In genomic region chr3:9314796-9315195, GRCh38 we compare ENCODE assay signal across 19 cellular contexts. TPM values are rescaled to one million over a fixed set of nuclear protein-coding genes. Genes with fewer than 3 reads are reported as not detected.
DNase-seq lines count a peak whose midpoint lies in the region; ATAC-seq and TF ChIP-seq lines count a peak whose summit lies in the region.
"Had no signal": no experiment of that assay in that cellular context is flagged by ENCODE, and none has a peak within 500 bp of the region (broad histone marks: within the 10 kb centered on the region; RNA-seq: fewer than 3 reads in every experiment).

No MANE protein-coding gene starts in this region.

- no peak overlapping the region for H2BK5ac ChIP-seq in trophoblast cell (ENCODE audit: low read depth, low read length, poor library complexity)

- H3K14ac ChIP-seq in trophoblast cell (ENCODE audit: low read length), result no peak overlapping the region

- H3K79me2 ChIP-seq in SK-N-SH (ENCODE audit: insufficient read depth) (no peaks in the 10 kb centered on the region), trophoblast cell (ENCODE audit: control insufficient read depth, insufficient read depth, low read length, poor library complexity) (no peaks in the 10 kb centered on the region)

- ATAC-seq in SK-N-SH treated with all-trans-retinoic acid at 6 μM for 48 hours (no peak; the same call in 2 of the 3 replicates), GM21515 (IDR thresholded peaks at IDR 0.05; ENCODE audit: unreplicated experiment) (no peak), HG03045 (IDR thresholded peaks at IDR 0.05; ENCODE audit: unreplicated experiment) (no peak)

- no peaks in the 10 kb centered on the region for H3K36me3 ChIP-seq in SK-N-SH (replicated peaks in 1 of 2; ENCODE audit: control insufficient read depth in 1 of 2, insufficient read depth in 2 of 2, low read length in 1 of 2)
- H3K36me3 ChIP-seq in trophoblast cell (ENCODE audit: control insufficient read depth in 1 of 2, insufficient read depth in 2 of 2, low read length in 2 of 2), result no peaks in the 10 kb centered on the region

- H3K79me1 ChIP-seq in trophoblast cell (ENCODE audit: low read length), result peaks cover 4% of the 10 kb centered on the region

- no peak overlapping the region for H2AFZ ChIP-seq in SK-N-SH (ENCODE audit: low read depth)
- H2AFZ ChIP-seq in trophoblast cell (ENCODE audit: insufficient read depth, low read length, poor library complexity), result no peak overlapping the region

- no peak overlapping the region for H3K27ac Mint-ChIP-seq in activated naive CD4-positive, alpha-beta T cell treated with anti-CD3 and anti-CD28 coated beads for 36 hours
- H3K27ac Mint-ChIP-seq: T-helper 1 cell treated with Interleukin-12 subunit alpha and Interleukin-12 subunit beta and Interleukin-4 antibody, amounts not matched to agents 30 μg/mL and 1 μg/mL, for 36 hours had no signal

- peaks cover 0 to 10% of the 10 kb centered on the region in 2 experiments; a peak in 1 of 4 replicates for H3K4me1 ChIP-seq in SK-N-SH (ENCODE audit: control insufficient read depth in 1 of 2, insufficient read depth in 2 of 2, low read depth in 1 of 2, low read length in 1 of 2)
- peaks cover 7 to 12% of the 10 kb centered on the region in 2 experiments for H3K4me1 ChIP-seq in trophoblast cell (ENCODE audit: control insufficient read depth in 1 of 2, insufficient read depth in 2 of 2, low read length in 2 of 2)

- CTCF ChIA-PET in SK-N-SH (lab: Yijun Ruan, JAX), result interaction anchor here (2.9 to 4.9 kb wide), 2 partner anchors 12 to 327 kb away, joined by 10 to 29 read pairs; no protein-coding TSS in a partner anchor
- CTCF ChIA-PET in activated naive CD4-positive, alpha-beta T cell treated with anti-CD3 and anti-CD28 coated beads for 36 hours (lab: Charles Lee), result no interaction called here

- no peaks in the 10 kb centered on the region for H3K9me3 Mint-ChIP-seq in activated naive CD4-positive, alpha-beta T cell treated with anti-CD3 and anti-CD28 coated beads for 36 hours
- H3K9me3 Mint-ChIP-seq: T-helper 1 cell treated with Interleukin-12 subunit alpha and Interleukin-12 subunit beta and Interleukin-4 antibody, amounts not matched to agents 30 μg/mL and 1 μg/mL, for 36 hours had no signal

- H3K4me1 Mint-ChIP-seq in activated naive CD4-positive, alpha-beta T cell treated with anti-CD3 and anti-CD28 coated beads for 36 hours (ENCODE audit: low read depth), result no peaks in the 10 kb centered on the region

- POLR2A ChIA-PET in SK-N-SH (lab: Yijun Ruan, JAX), result interaction anchor here (0.7 kb wide), 1 partner anchor 81 kb away, joined by 3 read pairs; no protein-coding TSS in a partner anchor

- no peaks in the 10 kb centered on the region for H4K20me1 ChIP-seq in SK-N-SH (ENCODE audit: insufficient read depth)

- TF ChIP-seq CTCF in SK-N-SH (IDR thresholded peaks at IDR 0.05) (no peak), epithelial cell of esophagus (IDR thresholded peaks at IDR 0.05; ENCODE audit: insufficient read depth, low read depth, low read length, missing control alignments) (no peak)

- H3K27me3 ChIP-seq in SK-N-SH (ENCODE audit: insufficient read depth) (no peaks in the 10 kb centered on the region), trophoblast cell (ENCODE audit: insufficient read depth, low read length) (no peaks in the 10 kb centered on the region)

- H3K4me3 Mint-ChIP-seq in activated naive CD4-positive, alpha-beta T cell treated with anti-CD3 and anti-CD28 coated beads for 36 hours, result no peak overlapping the region
- H3K4me3 Mint-ChIP-seq: T-helper 1 cell treated with Interleukin-12 subunit alpha and Interleukin-12 subunit beta and Interleukin-4 antibody, amounts not matched to agents 30 μg/mL and 1 μg/mL, for 36 hours had no signal

- H3K9me2 ChIP-seq in SK-N-SH, result no peaks in the 10 kb centered on the region

- no peak overlapping the region for H2BK120ac ChIP-seq in trophoblast cell (ENCODE audit: insufficient read depth, low read length, poor library complexity)

- peak overlapping the region; percentile 51 for H2BK12ac ChIP-seq in trophoblast cell (ENCODE audit: low read length)

- peak in 1 of 2 experiments; percentile 52; a peak in 2 of 4 replicates for TF ChIP-seq EP300 in SK-N-SH (IDR thresholded peaks at IDR 0.05; ENCODE audit: borderline replicate concordance in 1 of 2, low read depth in 1 of 2, low read length in 1 of 2)

- no peak overlapping the region for H3K9ac ChIP-seq in SK-N-SH
- H3K9ac ChIP-seq in trophoblast cell (ENCODE audit: low read length), result no peak overlapping the region

- no peak overlapping the region for H3K4me2 ChIP-seq in SK-N-SH
- no peak overlapping the region for H3K4me2 ChIP-seq in trophoblast cell (ENCODE audit: low read length)

- no peak overlapping the region for H3K18ac ChIP-seq in trophoblast cell (ENCODE audit: low read length)

- no peaks in the 10 kb centered on the region for H3K27me3 Mint-ChIP-seq in activated naive CD4-positive, alpha-beta T cell treated with anti-CD3 and anti-CD28 coated beads for 36 hours (ENCODE audit: low read depth)

- intact Hi-C loops in activated naive CD4-positive, alpha-beta T cell treated with anti-CD3 and anti-CD28 coated beads for 36 hours (cut with micrococcal nuclease), result no loop called here

- no peak overlapping the region for H2AK5ac ChIP-seq in trophoblast cell (ENCODE audit: low read length)

- H3K23ac ChIP-seq in trophoblast cell (ENCODE audit: low read length), result no peak overlapping the region

- no peaks in the 10 kb centered on the region for H3F3A ChIP-seq in SK-N-SH (replicated peaks; ENCODE audit: insufficient read depth)

- 46% methylated on average over 2 of the region's 2 CpGs for WGBS in SK-N-SH (ENCODE audit: low lambda C conversion rate)
- no CpG with 5 or more reads among the region's 2 CpGs for WGBS in trophoblast cell (ENCODE audit: extremely low coverage, insufficient coverage, insufficient read length)

- H4K8ac ChIP-seq in trophoblast cell (ENCODE audit: low read depth, low read length), result no peak overlapping the region

- no peaks in the 10 kb centered on the region for H3K9me3 ChIP-seq in SK-N-SH
- no peaks in the 10 kb centered on the region for H3K9me3 ChIP-seq in trophoblast cell (ENCODE audit: insufficient read depth, low read depth, low read length)

- TF ChIP-seq RAD21 in SK-N-SH (IDR thresholded peaks at IDR 0.05; ENCODE audit: low read length), result no peak

- peak overlapping the region in 1 of 2 experiments; percentile 1; a peak in 1 of 4 replicates for H3K27ac ChIP-seq in SK-N-SH (ENCODE audit: low read depth in 2 of 2, low read length in 1 of 2)
- no peak overlapping the region for H3K27ac ChIP-seq in trophoblast cell (ENCODE audit: low read depth, low read length)

- DNase-seq in SK-N-SH (peak; percentile 58), M059J (ENCODE audit: low read depth) (peak; percentile 52), epithelial cell of esophagus (ENCODE audit: low read depth) (peak; percentile 11), trophoblast cell (no peak)
- DNase-seq in activated naive CD4-positive, alpha-beta T cell treated with anti-CD3 and anti-CD28 coated beads for 36 hours, result no peak
- DNase-seq: C1 segment of cervical spinal cord, COR-L47, HCEC 1CT, IMR-90, NCI-H1092 treated with DMSO at 0.1 percent for 48 hours, NCI-H1694 treated with DMSO at 0.1 percent for 48 hours, NCI-H2171, NCI-H510A, NCI-H82, RPMI8226 had no signal

- H3K4me3 ChIP-seq in SK-N-SH (ENCODE audit: low read depth in 2 of 2, low read length in 1 of 2) (no peak overlapping the region), epithelial cell of esophagus (ENCODE audit: low read length) (no peak overlapping the region), trophoblast cell (ENCODE audit: low read depth, low read length) (no peak overlapping the region)

- no peaks in the 10 kb centered on the region for H3K36me3 Mint-ChIP-seq in activated naive CD4-positive, alpha-beta T cell treated with anti-CD3 and anti-CD28 coated beads for 36 hours (ENCODE audit: low read depth)

- no peak overlapping the region for H4K91ac ChIP-seq in trophoblast cell (ENCODE audit: low read depth, low read length)

- no peak overlapping the region for H3K4ac ChIP-seq in trophoblast cell (ENCODE audit: low read depth, low read length)

- H4K12ac ChIP-seq in trophoblast cell (ENCODE audit: low read depth, low read length), result no peak overlapping the region

TF ChIP-seq in SK-N-SH, 30 proteins besides CTCF, POLR2A, EP300 and RAD21 (continues in another document):
- TF ChIP-seq, protein P1, sequence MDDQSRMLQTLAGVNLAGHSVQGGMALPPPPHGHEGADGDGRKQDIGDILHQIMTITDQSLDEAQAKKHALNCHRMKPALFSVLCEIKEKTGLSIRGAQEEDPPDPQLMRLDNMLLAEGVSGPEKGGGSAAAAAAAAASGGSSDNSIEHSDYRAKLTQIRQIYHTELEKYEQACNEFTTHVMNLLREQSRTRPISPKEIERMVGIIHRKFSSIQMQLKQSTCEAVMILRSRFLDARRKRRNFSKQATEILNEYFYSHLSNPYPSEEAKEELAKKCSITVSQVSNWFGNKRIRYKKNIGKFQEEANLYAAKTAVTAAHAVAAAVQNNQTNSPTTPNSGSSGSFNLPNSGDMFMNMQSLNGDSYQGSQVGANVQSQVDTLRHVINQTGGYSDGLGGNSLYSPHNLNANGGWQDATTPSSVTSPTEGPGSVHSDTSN (IDR thresholded peaks at IDR 0.05), result no peak
- TF ChIP-seq SMC3 (IDR thresholded peaks at IDR 0.05; ENCODE audit: low read depth, low read length) (no peak), FOXJ3 (CRISPR knock-in tag; IDR thresholded peaks at IDR 0.05) (no peak), JUND (IDR thresholded peaks at IDR 0.05) (no peak)

TF ChIP-seq in SK-N-SH treated with all-trans-retinoic acid at 6 μM for 48 hours, 23 proteins besides CTCF, POLR2A, EP300 and RAD21 (continues in another document):
- TF ChIP-seq ARNTL (CRISPR knock-in tag; IDR thresholded peaks at IDR 0.05; ENCODE audit: borderline replicate concordance, low read depth) (no peak), TOX (CRISPR knock-in tag; IDR thresholded peaks at IDR 0.05; ENCODE audit: borderline replicate concordance) (no peak), ISL1 (CRISPR knock-in tag; IDR thresholded peaks at IDR 0.05) (no peak)
- TF ChIP-seq, protein P2, sequence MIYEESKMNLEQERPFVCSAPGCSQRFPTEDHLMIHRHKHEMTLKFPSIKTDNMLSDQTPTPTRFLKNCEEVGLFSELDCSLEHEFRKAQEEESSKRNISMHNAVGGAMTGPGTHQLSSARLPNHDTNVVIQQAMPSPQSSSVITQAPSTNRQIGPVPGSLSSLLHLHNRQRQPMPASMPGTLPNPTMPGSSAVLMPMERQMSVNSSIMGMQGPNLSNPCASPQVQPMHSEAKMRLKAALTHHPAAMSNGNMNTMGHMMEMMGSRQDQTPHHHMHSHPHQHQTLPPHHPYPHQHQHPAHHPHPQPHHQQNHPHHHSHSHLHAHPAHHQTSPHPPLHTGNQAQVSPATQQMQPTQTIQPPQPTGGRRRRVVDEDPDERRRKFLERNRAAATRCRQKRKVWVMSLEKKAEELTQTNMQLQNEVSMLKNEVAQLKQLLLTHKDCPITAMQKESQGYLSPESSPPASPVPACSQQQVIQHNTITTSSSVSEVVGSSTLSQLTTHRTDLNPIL (CRISPR knock-in tag; IDR thresholded peaks at IDR 0.05; ENCODE audit: low read depth), result no peak

RNA-seq across cellular contexts. Expression of gene THUMPD3, which starts 48.1 kb away (rescaled TPM):
- 27.1 and 34.2 TPM in 2 replicates for polyA plus RNA-seq in SK-N-SH (2012; rRNA removed)
- 39.1 and 41.2 TPM in 2 replicates for polyA plus RNA-seq in SK-N-SH (2012; cell fraction: cytosol; rRNA removed)
- polyA plus RNA-seq in SK-N-SH (2012; cell fraction: nucleus; rRNA removed), result 19.1 and 30.7 TPM in 2 replicates
- total RNA-seq in M059J (2014; rRNA removed; shearing (Covaris generic)), result 24.4 and 29.3 TPM in 2 replicates
- 25.9 and 28.3 TPM in 2 replicates for polyA plus RNA-seq in trophoblast cell (2013)
- total RNA-seq in activated naive CD4-positive, alpha-beta T cell treated with anti-CD3 and anti-CD28 coated beads for 36 hours, result 10 to 100 TPM; 46.0 to 48.9 TPM

Comparison
In these comparisons a context has a peak if more than half of its experiments do, and no peak if none do; other contexts are left out.
1. DNase-seq: peak in SK-N-SH (single experiment), M059J (single experiment) and epithelial cell of esophagus (single experiment); none in trophoblast cell (0 of 2) and activated naive CD4-positive, alpha-beta T cell treated with anti-CD3 and anti-CD28 coated beads for 36 hours (single experiment).